Comparison of ENCODE assay signal across 26 cellular contexts in the genomic region with DNA sequence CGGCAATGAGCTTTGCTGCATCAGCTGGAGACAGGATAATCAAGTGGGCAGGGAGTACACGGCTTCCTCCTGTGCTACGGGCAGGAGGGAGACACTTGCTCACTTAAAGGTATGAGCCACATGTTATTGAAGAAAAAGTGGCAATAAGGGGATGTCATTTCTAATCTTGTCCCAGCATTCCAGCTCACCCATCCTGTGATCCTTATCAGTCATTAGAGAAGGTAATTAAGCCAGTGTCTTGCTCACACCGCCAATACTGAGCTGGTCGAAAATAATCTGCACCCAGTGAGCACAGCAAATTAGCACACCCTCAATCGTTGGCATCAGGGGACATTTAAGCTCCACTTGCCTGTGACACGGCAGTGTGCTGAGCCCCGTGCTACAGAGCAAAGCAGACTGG.
"Had no signal": no experiment of that assay in that cellular context is flagged by ENCODE, and none has a peak within 500 bp of the region (broad histone marks: within the 10 kb centered on the region; RNA-seq: fewer than 3 reads in every experiment).

No MANE protein-coding gene starts in this region.

- H3K27me3 ChIP-seq: right lobe of liver, sigmoid colon, thyroid gland, tibial nerve, upper lobe of left lung, vagina had no signal

- H3K27ac ChIP-seq: pancreas, prostate gland, right lobe of liver, sigmoid colon, stomach, thoracic aorta, thyroid gland, tibial nerve, upper lobe of left lung, vagina had no signal

- H3K27ac Mint-ChIP-seq: naive thymus-derived CD4-positive, alpha-beta T cell; natural killer cell; nephron progenitor cell; stimulated activated effector memory CD8-positive, alpha-beta T cell treated with anti-CD3 and anti-CD28 coated beads, Interleukin-12 subunit alpha, Interleukin-12 subunit beta, amount 100 ng/mL, for 72 hours; stimulated activated naive B cell treated with anti-CD40 and anti-IgM and Interleukin-4, amounts not matched to agents 10 μg/mL and 1 μg/mL and 100 μg/mL, for 72 hours; stimulated activated naive CD8-positive, alpha-beta T cell treated with anti-CD3 and anti-CD28 coated beads, Interleukin-15, Interleukin-2, amounts not matched to agents 100 ng/mL and 50 ng/mL, for 24 hours had no signal

- H3K4me1 Mint-ChIP-seq: naive thymus-derived CD4-positive, alpha-beta T cell; natural killer cell; nephron progenitor cell; stimulated activated effector memory CD8-positive, alpha-beta T cell treated with anti-CD3 and anti-CD28 coated beads, Interleukin-12 subunit alpha, Interleukin-12 subunit beta, amount 100 ng/mL, for 72 hours; stimulated activated naive B cell treated with anti-CD40 and anti-IgM and Interleukin-4, amounts not matched to agents 10 μg/mL and 1 μg/mL and 100 μg/mL, for 72 hours had no signal

- H3K4me3 ChIP-seq: pancreas, prostate gland, right lobe of liver, sigmoid colon, stomach, thoracic aorta, thyroid gland, tibial nerve, upper lobe of left lung, vagina had no signal

- H3K4me3 Mint-ChIP-seq: naive thymus-derived CD4-positive, alpha-beta T cell; natural killer cell; nephron progenitor cell; neural crest cell; stimulated activated effector memory CD8-positive, alpha-beta T cell treated with anti-CD3 and anti-CD28 coated beads, Interleukin-12 subunit alpha, Interleukin-12 subunit beta, amount 100 ng/mL, for 72 hours; stimulated activated naive B cell treated with anti-CD40 and anti-IgM and Interleukin-4, amounts not matched to agents 10 μg/mL and 1 μg/mL and 100 μg/mL, for 72 hours; stimulated activated naive CD8-positive, alpha-beta T cell treated with anti-CD3 and anti-CD28 coated beads, Interleukin-15, Interleukin-2, amounts not matched to agents 100 ng/mL and 50 ng/mL, for 24 hours had no signal

- DNase-seq: naive thymus-derived CD4-positive, alpha-beta T cell; natural killer cell; nephron progenitor cell; occipital lobe; pancreas; right cardiac atrium; right lobe of liver; sigmoid colon; small intestine; stimulated activated CD4-positive, alpha-beta T cell treated with anti-CD3 and anti-CD28 coated beads, Interleukin-15, amount 100 ng/mL, for 24 hours; stimulated activated CD4-positive, alpha-beta T cell treated with anti-CD3 and anti-CD28 coated beads, Interleukin-2, amount 100 ng/mL, for 24 hours; stimulated activated CD4-positive, alpha-beta T cell treated with anti-CD3 and anti-CD28 coated beads, Interleukin-2, amount 100 ng/mL, for 48 hours; stimulated activated CD4-positive, alpha-beta T cell treated with anti-CD3 and anti-CD28 coated beads, Interleukin-4, amount 100 ng/mL, for 24 hours; stimulated activated naive B cell treated with anti-CD40 and anti-IgM and Interleukin-4, amounts not matched to agents 10 μg/mL and 1 μg/mL and 100 μg/mL, for 72 hours; stimulated activated naive CD4-positive, alpha-beta T cell treated with Interleukin-2 at 50 U/mL for 16 hours; stomach; thyroid gland; trophoblast cell; upper lobe of left lung had no signal

- H3K4me1 ChIP-seq: pancreas, prostate gland, right lobe of liver, sigmoid colon, stomach, thyroid gland, tibial nerve, upper lobe of left lung, vagina had no signal

- ATAC-seq: naive thymus-derived CD4-positive, alpha-beta T cell; natural killer cell; pancreas; right cardiac atrium; right lobe of liver; stimulated activated effector memory CD8-positive, alpha-beta T cell treated with anti-CD3 and anti-CD28 coated beads, Interleukin-12 subunit alpha, Interleukin-12 subunit beta, amount 100 ng/mL, for 72 hours; stimulated activated naive B cell treated with anti-CD40 and anti-IgM and Interleukin-4, amounts not matched to agents 10 μg/mL and 1 μg/mL and 100 μg/mL, for 72 hours had no signal

- H3K9me3 ChIP-seq: pancreas, prostate gland, right lobe of liver, sigmoid colon, stomach, thoracic aorta, thyroid gland, tibial nerve, upper lobe of left lung, vagina had no signal

- H3K36me3 ChIP-seq: pancreas, prostate gland, right lobe of liver, sigmoid colon, stomach, thoracic aorta, thyroid gland, tibial nerve, upper lobe of left lung, vagina had no signal

- H3K9me3 Mint-ChIP-seq: nephron progenitor cell, neural crest cell had no signal

- H3K36me3 Mint-ChIP-seq: naive thymus-derived CD4-positive, alpha-beta T cell; natural killer cell; stimulated activated effector memory CD8-positive, alpha-beta T cell treated with anti-CD3 and anti-CD28 coated beads, Interleukin-12 subunit alpha, Interleukin-12 subunit beta, amount 100 ng/mL, for 72 hours; stimulated activated naive B cell treated with anti-CD40 and anti-IgM and Interleukin-4, amounts not matched to agents 10 μg/mL and 1 μg/mL and 100 μg/mL, for 72 hours had no signal

- H3K27me3 Mint-ChIP-seq: stimulated activated naive B cell treated with anti-CD40 and anti-IgM and Interleukin-4, amounts not matched to agents 10 μg/mL and 1 μg/mL and 100 μg/mL, for 72 hours; stimulated activated naive CD8-positive, alpha-beta T cell treated with anti-CD3 and anti-CD28 coated beads, Interleukin-15, Interleukin-2, amounts not matched to agents 100 ng/mL and 50 ng/mL, for 24 hours had no signal
